25 cellular contexts compared by ENCODE assay signal in the genomic region with DNA sequence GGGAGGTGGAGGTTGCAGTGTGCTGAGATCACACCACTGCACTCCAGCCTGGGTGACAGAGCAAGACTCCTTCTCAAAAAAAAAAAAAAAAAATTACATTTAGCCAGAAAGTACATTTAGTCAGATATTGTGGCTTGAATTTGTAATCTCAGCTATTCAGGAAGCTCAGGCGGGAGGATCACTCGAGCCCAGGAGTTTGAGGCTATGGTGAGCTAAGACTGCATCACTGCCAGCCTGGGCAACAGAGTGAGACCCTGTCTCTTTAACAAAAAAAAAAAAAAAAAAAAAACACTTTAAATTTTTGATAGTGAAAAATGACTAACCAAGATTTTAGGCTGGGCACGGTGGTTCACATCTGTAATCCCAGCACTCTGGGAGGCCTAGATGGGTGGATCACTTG. TPM values are rescaled to one million over a fixed set of nuclear protein-coding genes. Genes with fewer than 3 reads are reported as not detected.
DNase-seq lines count a peak whose midpoint lies in the region; ATAC-seq, FAIRE-seq and TF ChIP-seq lines count a peak whose summit lies in the region.
"Had no signal": no experiment of that assay in that cellular context is flagged by ENCODE, and none has a peak within 500 bp of the region (broad histone marks: within the 10 kb centered on the region; RNA-seq: fewer than 3 reads in every experiment).

No MANE protein-coding gene starts in this region.

- H3K4me1 Mint-ChIP-seq in activated CD4-positive, alpha-beta T cell treated with anti-CD3 and anti-CD28 coated beads for 36 hours: peaks cover 49% of the 10 kb centered on the region
- H3K4me1 Mint-ChIP-seq in mesothelial cell of epicardium: peaks cover 52% of the 10 kb centered on the region
- peaks cover 22 to 52% of the 10 kb centered on the region in 2 donors for H3K4me1 Mint-ChIP-seq in stimulated activated naive B cell treated with anti-CD40 and anti-IgM and Interleukin-4, amounts not matched to agents 10 μg/mL and 1 μg/mL and 100 μg/mL, for 72 hours

- CTCF ChIA-PET in activated CD4-positive, alpha-beta T cell treated with anti-CD3 and anti-CD28 coated beads for 36 hours (lab: Charles Lee): interaction anchor here (0.6 kb wide), 1 partner anchor 49 kb away, joined by 3 read pairs; no protein-coding TSS in a partner anchor

- POLR2A ChIA-PET in activated CD4-positive, alpha-beta T cell treated with anti-CD3 and anti-CD28 coated beads for 36 hours (lab: Charles Lee): interaction anchor here (0.7 kb wide), 1 partner anchor 26 kb away, joined by 4 read pairs; no protein-coding TSS in a partner anchor

- H3K4me3 ChIP-seq in MG63 (no peak overlapping the region), aorta (ENCODE audit: low read length in 2 of 2) (no peak overlapping the region), small intestine (ENCODE audit: low read depth in 1 of 2, low read length in 2 of 2) (no peak overlapping the region)
- H3K4me3 ChIP-seq: PC-9 had no signal

- H3K4me1 ChIP-seq in aorta (ENCODE audit: control insufficient read depth in 1 of 2, insufficient read depth in 2 of 2, low read length in 2 of 2) (peaks cover 0 to 2% of the 10 kb centered on the region in 2 donors), small intestine (ENCODE audit: control insufficient read depth in 2 of 2, insufficient read depth in 1 of 2, low read depth in 1 of 2, low read length in 1 of 2) (peaks cover 2 to 3% of the 10 kb centered on the region in 2 donors)

- no peak for TF ChIP-seq CTCF in mesothelial cell of epicardium (IDR thresholded peaks at IDR 0.05; ENCODE audit: unreplicated experiment)

- no peak overlapping the region for H3K27ac Mint-ChIP-seq in activated CD4-positive, alpha-beta T cell treated with anti-CD3 and anti-CD28 coated beads for 36 hours
- H3K27ac Mint-ChIP-seq in mesothelial cell of epicardium: peak overlapping the region; percentile 39
- no peak overlapping the region for H3K27ac Mint-ChIP-seq in stimulated activated naive B cell treated with anti-CD40 and anti-IgM and Interleukin-4, amounts not matched to agents 10 μg/mL and 1 μg/mL and 100 μg/mL, for 72 hours

- ATAC-seq in activated CD4-positive, alpha-beta T cell treated with anti-CD3 and anti-CD28 coated beads for 36 hours: no peak
- ATAC-seq in aorta (ENCODE audit: low FRiP score): no peak
- no peak for ATAC-seq in stimulated activated naive B cell treated with anti-CD40 and anti-IgM and Interleukin-4, amounts not matched to agents 10 μg/mL and 1 μg/mL and 100 μg/mL, for 72 hours (replicated peaks)
- ATAC-seq: HCT116, HepG2 had no signal

- FAIRE-seq in small intestine (lab: Jason Lieb, UNC): no peak
- FAIRE-seq: GM19239, HepG2 had no signal

- H3K9me3 Mint-ChIP-seq in activated CD4-positive, alpha-beta T cell treated with anti-CD3 and anti-CD28 coated beads for 36 hours (ENCODE audit: low read depth): no peaks in the 10 kb centered on the region
- no peaks in the 10 kb centered on the region for H3K9me3 Mint-ChIP-seq in mesothelial cell of epicardium
- no peaks in the 10 kb centered on the region for H3K9me3 Mint-ChIP-seq in stimulated activated naive B cell treated with anti-CD40 and anti-IgM and Interleukin-4, amounts not matched to agents 10 μg/mL and 1 μg/mL and 100 μg/mL, for 72 hours

- DNase-seq in activated CD4-positive, alpha-beta T cell treated with anti-CD3 and anti-CD28 coated beads for 36 hours: peak; percentile 13
- no peak for DNase-seq in activated CD4-positive, alpha-beta T cell treated with anti-CD3 and anti-CD28 coated beads for 4 hours
- DNase-seq in MG63 (peak; percentile 39), amniotic epithelial cell (ENCODE audit: low read depth) (peak; percentile 68), mesothelial cell of epicardium (ENCODE audit: low spot score in 2 of 2, unreplicated experiment in 2 of 2) (no peak), aorta (no peak), small intestine (no peak)
- DNase-seq in stimulated activated naive B cell treated with anti-CD40 and anti-IgM and Interleukin-4, amounts not matched to agents 10 μg/mL and 1 μg/mL and 100 μg/mL, for 72 hours: no peak
- DNase-seq: DMS153, DND-41, Karpas-422, MV-4-11, NCI-H1105 treated with DMSO at 0.1 percent for 48 hours, NCI-H146, NCI-H1930, NCI-H2107, NCI-H446 treated with DMSO at 0.1 percent for 48 hours, NCI-H526, PC-9, SHP77 had no signal

- 44 to 49% methylated on average over 3 of the region's 3 CpGs for WGBS in aorta, 2 donors
- 71 to 87% (median 75%) methylated on average over 3 of the region's 3 CpGs for WGBS in small intestine, 3 donors

- H3K9me3 ChIP-seq in MG63 (no peaks in the 10 kb centered on the region), aorta (ENCODE audit: control insufficient read depth, low read length) (no peaks in the 10 kb centered on the region), small intestine (ENCODE audit: control insufficient read depth, low read depth) (no peaks in the 10 kb centered on the region)

- intact Hi-C loops in activated CD4-positive, alpha-beta T cell treated with anti-CD3 and anti-CD28 coated beads for 36 hours (cut with DNase I, micrococcal nuclease): no loop called here
- intact Hi-C loops in aorta (cut with DNase I): no loop called here

- H3K27me3 ChIP-seq in MG63 (no peaks in the 10 kb centered on the region), aorta (ENCODE audit: control insufficient read depth in 1 of 2, insufficient read depth in 2 of 2, low read length in 1 of 2) (no peaks in the 10 kb centered on the region), small intestine (ENCODE audit: control insufficient read depth in 2 of 2, insufficient read depth in 2 of 2, low read length in 2 of 2) (no peaks in the 10 kb centered on the region)

- peaks cover 6% of the 10 kb centered on the region for H3K36me3 Mint-ChIP-seq in activated CD4-positive, alpha-beta T cell treated with anti-CD3 and anti-CD28 coated beads for 36 hours (ENCODE audit: low read depth)
- no peaks in the 10 kb centered on the region for H3K36me3 Mint-ChIP-seq in mesothelial cell of epicardium
- H3K36me3 Mint-ChIP-seq in stimulated activated naive B cell treated with anti-CD40 and anti-IgM and Interleukin-4, amounts not matched to agents 10 μg/mL and 1 μg/mL and 100 μg/mL, for 72 hours: peaks cover 2 to 3% of the 10 kb centered on the region in 2 donors

- no peak overlapping the region for H3K4me3 Mint-ChIP-seq in activated CD4-positive, alpha-beta T cell treated with anti-CD3 and anti-CD28 coated beads for 36 hours
- no peak overlapping the region for H3K4me3 Mint-ChIP-seq in mesothelial cell of epicardium
- H3K4me3 Mint-ChIP-seq in stimulated activated naive B cell treated with anti-CD40 and anti-IgM and Interleukin-4, amounts not matched to agents 10 μg/mL and 1 μg/mL and 100 μg/mL, for 72 hours: no peak overlapping the region

- H3K36me3 ChIP-seq in MG63: peaks cover 11% of the 10 kb centered on the region
- no peaks in the 10 kb centered on the region for H3K36me3 ChIP-seq in aorta (ENCODE audit: control insufficient read depth in 1 of 2, insufficient read depth in 2 of 2, low read length in 1 of 2)
- peaks cover 0 to 1% of the 10 kb centered on the region in 2 donors for H3K36me3 ChIP-seq in small intestine (ENCODE audit: control insufficient read depth in 2 of 2, insufficient read depth in 2 of 2, low read length in 2 of 2)

- H3K27me3 Mint-ChIP-seq in activated CD4-positive, alpha-beta T cell treated with anti-CD3 and anti-CD28 coated beads for 36 hours: no peaks in the 10 kb centered on the region
- H3K27me3 Mint-ChIP-seq in mesothelial cell of epicardium (ENCODE audit: low read depth): no peaks in the 10 kb centered on the region
- no peaks in the 10 kb centered on the region for H3K27me3 Mint-ChIP-seq in stimulated activated naive B cell treated with anti-CD40 and anti-IgM and Interleukin-4, amounts not matched to agents 10 μg/mL and 1 μg/mL and 100 μg/mL, for 72 hours

- H3K27ac ChIP-seq in aorta (ENCODE audit: low read depth in 1 of 2, low read length in 2 of 2) (no peak overlapping the region), small intestine (ENCODE audit: low read depth in 1 of 2, low read length in 1 of 2) (no peak overlapping the region)
- H3K27ac ChIP-seq: 22Rv1, PC-9, RWPE1 had no signal

RNA-seq across cellular contexts. Expression of a gene that starts 27.3 kb away (rescaled TPM):
- total RNA-seq in activated CD4-positive, alpha-beta T cell treated with anti-CD3 and anti-CD28 coated beads for 36 hours: 10 to 100 TPM; 41.0 to 43.2 TPM
- 30.7 and 52.0 TPM in 2 replicates for total RNA-seq in MG63 (2014; rRNA removed; shearing (Covaris generic); ENCODE audit: low replicate concordance)
- 105 to 109 TPM (median 108 TPM) in 3 replicates for total RNA-seq in mesothelial cell of epicardium
- 10 to 100 TPM; 73.6 to 77.4 TPM for total RNA-seq in aorta
- 10 to 100 TPM; 12.9 to 30.2 TPM for polyA plus RNA-seq in aorta
- 10 to 100 TPM; 11.9 to 20.0 (median 13.6) TPM for polyA plus RNA-seq in small intestine

Comparison
In these comparisons a context has a peak if more than half of its experiments do, and no peak if none do; other contexts are left out.
1. DNase-seq: peak in activated CD4-positive, alpha-beta T cell treated with anti-CD3 and anti-CD28 coated beads for 36 hours (single experiment), MG63 (single experiment) and amniotic epithelial cell (single experiment); none in activated CD4-positive, alpha-beta T cell treated with anti-CD3 and anti-CD28 coated beads for 4 hours (0 of 2), mesothelial cell of epicardium (0 of 2), aorta (0 of 2), stimulated activated naive B cell treated with anti-CD40 and anti-IgM and Interleukin-4, amounts not matched to agents 10 μg/mL and 1 μg/mL and 100 μg/mL, for 72 hours (single experiment) and small intestine (single experiment).